Comparison of ENCODE assay signal across 8 cellular contexts in the genomic region with DNA sequence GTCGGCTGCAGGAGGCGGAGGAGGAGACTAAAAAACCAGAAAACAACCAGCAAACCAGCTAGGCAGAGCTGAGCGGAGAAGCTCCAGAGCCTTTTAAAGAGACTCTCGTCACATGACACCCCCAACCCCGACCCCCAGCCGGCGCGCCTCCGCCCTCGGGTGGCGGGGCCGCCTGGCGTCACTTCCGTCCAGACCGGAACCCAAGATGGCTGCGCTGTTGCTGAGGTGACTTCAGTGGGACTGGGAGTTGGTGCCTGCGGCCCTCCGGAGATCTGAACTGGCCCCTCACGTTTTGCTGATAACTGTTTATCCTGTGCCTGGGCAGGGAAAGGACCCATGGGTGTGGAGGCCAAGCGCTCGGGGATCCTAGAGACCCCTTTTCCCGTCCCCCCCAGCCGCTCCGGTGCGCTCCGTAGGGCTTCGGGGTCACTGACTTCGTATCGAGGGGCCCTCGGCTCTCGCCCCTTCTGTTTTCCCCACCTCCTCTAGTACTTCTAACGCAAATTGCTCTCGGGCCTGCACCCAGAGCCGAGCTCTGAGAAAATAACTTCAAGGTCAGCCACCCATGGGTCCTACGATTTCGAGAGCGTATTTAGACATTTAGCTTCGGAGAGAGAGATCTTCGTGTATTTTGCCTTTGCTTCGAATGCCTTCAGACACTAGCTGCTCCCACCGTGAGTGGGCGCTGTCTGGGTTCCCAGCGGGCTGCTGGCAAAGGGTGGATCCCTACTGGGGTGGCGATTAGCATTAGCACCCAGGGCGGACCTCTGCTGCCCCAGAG. TPM values are rescaled to one million over a fixed set of nuclear protein-coding genes. Genes with fewer than 3 reads are reported as not detected.
DNase-seq lines count a peak whose midpoint lies in the region; ATAC-seq, FAIRE-seq and TF ChIP-seq lines count a peak whose summit lies in the region.

A gene with protein sequence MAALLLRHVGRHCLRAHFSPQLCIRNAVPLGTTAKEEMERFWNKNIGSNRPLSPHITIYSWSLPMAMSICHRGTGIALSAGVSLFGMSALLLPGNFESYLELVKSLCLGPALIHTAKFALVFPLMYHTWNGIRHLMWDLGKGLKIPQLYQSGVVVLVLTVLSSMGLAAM (plus strand): TSS at position 181 of the 781 bp plus-strand sequence. CDS start 25 bp downstream, at position 206.

- intact Hi-C loops in aorta (cut with DNase I): loop anchor here (2.0 to 5.0 kb wide), 3 partner anchors 54 to 88 kb away; a partner anchor contains a TSS

- no peaks in the 10 kb centered on the region for H4K20me1 ChIP-seq in astrocyte (ENCODE audit: insufficient read depth, low read length)

- peak; percentile 46 for TF ChIP-seq CTCF in astrocyte (IDR thresholded peaks at IDR 0.05; ENCODE audit: insufficient read depth, low read depth, low read length)

- H3K4me3 ChIP-seq in astrocyte (ENCODE audit: insufficient read depth, low read depth, low read length) (peak within 1 kb of the TSS; percentile 91), rectal smooth muscle tissue (ENCODE audit: low read length) (peak within 1 kb of the TSS; percentile 98), aorta (ENCODE audit: low read length in 2 of 2) (peak within 1 kb of the TSS; percentile 87 to 88)

- H3K27me3 ChIP-seq in astrocyte (ENCODE audit: insufficient read depth, low read length): no peaks in the 10 kb centered on the region
- H3K27me3 ChIP-seq in rectal smooth muscle tissue (ENCODE audit: control insufficient read depth, insufficient read depth, low read length): no peaks in the 10 kb centered on the region
- no peaks in the 10 kb centered on the region for H3K27me3 ChIP-seq in aorta (ENCODE audit: control insufficient read depth in 1 of 2, insufficient read depth in 2 of 2, low read length in 1 of 2)

- peak within 1 kb of the TSS; percentile 98 for H2AFZ ChIP-seq in astrocyte (ENCODE audit: low read depth, low read length)

- H3K4me1 ChIP-seq in astrocyte (ENCODE audit: insufficient read depth, low read length): peaks cover 10% of the 10 kb centered on the region
- peaks cover 12% of the 10 kb centered on the region for H3K4me1 ChIP-seq in rectal smooth muscle tissue (ENCODE audit: control insufficient read depth, insufficient read depth, low read length)
- no peaks in the 10 kb centered on the region for H3K4me1 ChIP-seq in aorta (ENCODE audit: control insufficient read depth in 1 of 2, insufficient read depth in 2 of 2, low read length in 2 of 2)

- no peaks in the 10 kb centered on the region for H3K27me3 Mint-ChIP-seq in astrocyte (ENCODE audit: low read depth, unreplicated experiment)

- H3K9ac ChIP-seq in astrocyte (ENCODE audit: low read length) (peak within 1 kb of the TSS; percentile 99), rectal smooth muscle tissue (ENCODE audit: low read length) (peak within 1 kb of the TSS; percentile 100)

- H3K36me3 ChIP-seq in astrocyte (ENCODE audit: insufficient read depth, low read length) (no peaks in the 10 kb centered on the region), rectal smooth muscle tissue (ENCODE audit: control insufficient read depth, insufficient read depth, low read length) (no peaks in the 10 kb centered on the region), aorta (ENCODE audit: control insufficient read depth in 1 of 2, insufficient read depth in 2 of 2, low read length in 1 of 2) (no peaks in the 10 kb centered on the region)

- WGBS in aorta, 2 donors: 0 to 1% methylated on average over 45 of the region's 45 CpGs

- H3K9me3 ChIP-seq in astrocyte (ENCODE audit: insufficient read depth, low read depth, low read length): no peaks in the 10 kb centered on the region
- H3K9me3 ChIP-seq in aorta (ENCODE audit: control insufficient read depth, low read length): no peaks in the 10 kb centered on the region

- peak within 1 kb of the TSS; percentile 99 for H3K27ac Mint-ChIP-seq in astrocyte (ENCODE audit: unreplicated experiment)

- no peaks in the 10 kb centered on the region for H3K9me3 Mint-ChIP-seq in astrocyte (ENCODE audit: unreplicated experiment)

- no peak for FAIRE-seq in astrocyte (lab: Jason Lieb, UNC)

- DNase-seq in NCI-H187 treated with DMSO at 0.1 percent for 48 hours (lab: John Stamatoyannopoulos, UW) (peak; percentile 75), T-helper 22 cell (ENCODE audit: low read depth) (peak; percentile 87), astrocyte (ENCODE audit: low read depth) (peak; percentile 76), hepatic stellate cell (ENCODE audit: low spot score) (peak; percentile 94), aorta (peak; percentile 95 to 97)

- H3K4me3 Mint-ChIP-seq in astrocyte (ENCODE audit: unreplicated experiment): peak within 1 kb of the TSS; percentile 95

- peak; percentile 98 for ATAC-seq in GM18498 (IDR thresholded peaks at IDR 0.05; ENCODE audit: unreplicated experiment)
- peak; percentile 99 for ATAC-seq in HG02884 (IDR thresholded peaks at IDR 0.05; ENCODE audit: unreplicated experiment)
- peak; percentile 99 for ATAC-seq in aorta (ENCODE audit: low FRiP score)

- peak within 1 kb of the TSS; percentile 92 for H3K4me2 ChIP-seq in astrocyte (ENCODE audit: low read length)

- H3K27ac ChIP-seq in astrocyte (ENCODE audit: low read depth, low read length) (peak within 1 kb of the TSS; percentile 95), rectal smooth muscle tissue (ENCODE audit: low read depth, low read length) (peak within 1 kb of the TSS; percentile 96), aorta (ENCODE audit: low read depth in 1 of 2, low read length in 2 of 2) (peak within 1 kb of the TSS; percentile 71 to 93)

- peaks cover 15% of the 10 kb centered on the region for H3K4me1 Mint-ChIP-seq in astrocyte (ENCODE audit: low read depth, unreplicated experiment)

- H3K36me3 Mint-ChIP-seq in astrocyte (ENCODE audit: low read depth, unreplicated experiment): no peaks in the 10 kb centered on the region

- H3K79me2 ChIP-seq in astrocyte (ENCODE audit: insufficient read depth, low read length): peaks cover 26% of the 10 kb centered on the region

RNA-seq across cellular contexts. Expression of the gene that starts here (rescaled TPM):
- total RNA-seq in astrocyte (176 and 181 TPM in 2 replicates), aorta (100 to 1,000 TPM; 103 to 127 TPM)
- polyA plus RNA-seq in aorta: 100 to 1,000 TPM; 117 to 129 TPM

Comparison
In these comparisons a context has a peak if more than half of its experiments do, and no peak if none do; other contexts are left out.
1. Peak in every context shown above with its lines: DNase-seq, ATAC-seq, H3K4me3 ChIP-seq and H3K27ac ChIP-seq.